ENCODE assay signal across 17 cellular contexts in the genomic region with DNA sequence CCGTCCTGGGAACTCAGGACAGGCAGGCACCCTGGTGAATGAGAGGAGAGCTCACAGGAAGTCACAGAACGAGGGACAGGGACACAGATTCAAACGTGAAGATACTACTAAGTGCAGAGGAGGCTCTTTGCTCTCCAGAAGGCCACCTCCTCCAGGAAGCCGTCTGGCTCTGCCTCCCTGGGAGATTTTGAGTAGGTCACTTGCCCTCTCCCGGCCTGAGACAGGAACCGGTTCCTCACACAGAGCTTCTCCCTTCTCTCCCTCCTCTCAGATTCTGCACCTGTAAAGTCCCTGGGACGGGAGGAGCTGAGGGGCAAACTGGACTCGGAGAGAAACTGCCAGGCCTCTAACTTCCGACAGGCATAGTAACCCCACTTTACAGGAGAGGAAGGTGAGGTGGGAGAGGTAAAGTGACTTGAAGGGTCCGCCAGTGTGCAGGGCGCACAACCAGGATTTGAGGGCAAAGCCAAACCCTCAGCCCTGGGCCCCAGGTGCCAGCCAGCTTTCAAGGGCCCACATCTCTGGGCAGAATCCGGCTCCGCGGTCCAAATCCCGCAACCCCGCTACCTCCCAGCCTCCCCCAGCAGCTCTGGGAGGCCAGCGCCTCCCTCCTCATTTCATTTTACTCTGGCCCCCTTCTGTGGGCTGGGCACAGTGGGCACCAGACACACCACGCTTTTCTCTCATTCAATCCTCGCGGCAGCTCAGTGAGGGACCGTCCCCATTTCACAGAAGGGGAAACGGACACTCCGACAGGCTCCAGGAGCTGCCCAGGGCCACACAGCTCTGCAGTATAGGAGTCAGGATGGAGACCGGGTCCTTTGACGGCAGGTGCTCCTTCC.
A peak's percentile ranks its signal among the peaks of the same experiment; 100 is the strongest.
DNase-seq lines count a peak whose midpoint lies in the region; ATAC-seq, FAIRE-seq and TF ChIP-seq lines count a peak whose summit lies in the region.
"Had no signal": no experiment of that assay in that cellular context is flagged by ENCODE, and none has a peak within 500 bp of the region (broad histone marks: within the 10 kb centered on the region; RNA-seq: fewer than 3 reads in every experiment).

No MANE protein-coding gene starts in this region.

- peaks cover 16% of the 10 kb centered on the region for H3K79me2 ChIP-seq in astrocyte (ENCODE audit: insufficient read depth, low read length)

- peaks cover 13% of the 10 kb centered on the region for H3K27me3 Mint-ChIP-seq in activated CD4-positive, alpha-beta T cell treated with anti-CD3 and anti-CD28 coated beads for 36 hours
- peaks cover 8% of the 10 kb centered on the region for H3K27me3 Mint-ChIP-seq in activated CD4-positive, alpha-beta T cell treated with anti-CD3 and anti-CD28 coated beads, Interleukin-2, amount 10 ng/mL, durations not matched to agents 7 days and 5 days
- H3K27me3 Mint-ChIP-seq in astrocyte (ENCODE audit: low read depth, unreplicated experiment) (peaks cover 9% of the 10 kb centered on the region), WTC11 (ENCODE audit: low read depth) (peaks cover 16% of the 10 kb centered on the region)

- H3K4me3 Mint-ChIP-seq in activated CD4-positive, alpha-beta T cell treated with anti-CD3 and anti-CD28 coated beads for 36 hours: no peak overlapping the region
- H3K4me3 Mint-ChIP-seq in activated CD4-positive, alpha-beta T cell treated with anti-CD3 and anti-CD28 coated beads, Interleukin-2, amount 10 ng/mL, durations not matched to agents 7 days and 5 days: no peak overlapping the region
- H3K4me3 Mint-ChIP-seq in astrocyte (ENCODE audit: unreplicated experiment): no peak overlapping the region
- no peak overlapping the region for H3K4me3 Mint-ChIP-seq in WTC11
- H3K4me3 Mint-ChIP-seq: CD4-positive, alpha-beta T cell had no signal

- H3K27ac ChIP-seq in astrocyte (ENCODE audit: low read depth, low read length) (no peak overlapping the region), muscle layer of duodenum (ENCODE audit: low read length) (peak overlapping the region; percentile 31), tibial artery (peak overlapping the region; percentile 80 to 83)
- H3K27ac ChIP-seq: 22Rv1 had no signal

- TF ChIP-seq CTCF in astrocyte (IDR thresholded peaks at IDR 0.05; ENCODE audit: insufficient read depth, low read depth, low read length) (no peak), tibial artery (IDR thresholded peaks at IDR 0.05) (no peak), WTC11 (IDR thresholded peaks at IDR 0.05) (no peak)

- no peaks in the 10 kb centered on the region for H3K27me3 ChIP-seq in astrocyte (ENCODE audit: insufficient read depth, low read length)
- H3K27me3 ChIP-seq in muscle layer of duodenum (ENCODE audit: low read depth, low read length): no peaks in the 10 kb centered on the region
- H3K27me3 ChIP-seq in tibial artery: no peaks in the 10 kb centered on the region
- H3K27me3 ChIP-seq: adrenal gland had no signal

- H3K4me1 Mint-ChIP-seq in activated CD4-positive, alpha-beta T cell treated with anti-CD3 and anti-CD28 coated beads for 36 hours: peaks cover 6% of the 10 kb centered on the region
- H3K4me1 Mint-ChIP-seq in activated CD4-positive, alpha-beta T cell treated with anti-CD3 and anti-CD28 coated beads, Interleukin-2, amount 10 ng/mL, durations not matched to agents 7 days and 5 days: peaks cover 7% of the 10 kb centered on the region
- H3K4me1 Mint-ChIP-seq in astrocyte (ENCODE audit: low read depth, unreplicated experiment): peaks cover 15% of the 10 kb centered on the region
- peaks cover 20% of the 10 kb centered on the region for H3K4me1 Mint-ChIP-seq in WTC11

- CTCF ChIA-PET in activated CD4-positive, alpha-beta T cell treated with anti-CD3 and anti-CD28 coated beads for 36 hours (lab: Charles Lee): interaction anchor here (0.6 to 3.3 kb wide), 39 partner anchors 9 to 1799 kb away, joined by 3 to 33 read pairs (median 4); no protein-coding TSS in a partner anchor
- CTCF ChIA-PET in activated CD4-positive, alpha-beta T cell treated with anti-CD3 and anti-CD28 coated beads, Interleukin-2, amount 10 ng/mL, durations not matched to agents 7 days and 5 days (lab: Charles Lee): interaction anchor here (0.6 to 3.6 kb wide), 18 partner anchors 9 to 245 kb away, joined by 3 to 18 read pairs (median 4); no protein-coding TSS in a partner anchor
- CTCF ChIA-PET in WTC11 (lab: Charles Lee): interaction anchor here (0.7 to 4.4 kb wide), 53 partner anchors 8 to 429 kb away, joined by 3 to 92 read pairs (median 7); a partner anchor contains a TSS

- H2AFZ ChIP-seq in astrocyte (ENCODE audit: low read depth, low read length): no peak overlapping the region

- H3K4me1 ChIP-seq in astrocyte (ENCODE audit: insufficient read depth, low read length) (peaks cover 9% of the 10 kb centered on the region), muscle layer of duodenum (ENCODE audit: control insufficient read depth in 1 of 2, insufficient read depth in 2 of 2, low read length in 2 of 2) (peaks cover 6 to 14% of the 10 kb centered on the region in 2 donors), tibial artery (peaks cover 0 to 41% (median 32%) of the 10 kb centered on the region in 4 donors)

- H3K9me3 Mint-ChIP-seq in activated CD4-positive, alpha-beta T cell treated with anti-CD3 and anti-CD28 coated beads for 36 hours (ENCODE audit: low read depth): no peaks in the 10 kb centered on the region
- H3K9me3 Mint-ChIP-seq in activated CD4-positive, alpha-beta T cell treated with anti-CD3 and anti-CD28 coated beads, Interleukin-2, amount 10 ng/mL, durations not matched to agents 7 days and 5 days: no peaks in the 10 kb centered on the region
- no peaks in the 10 kb centered on the region for H3K9me3 Mint-ChIP-seq in astrocyte (ENCODE audit: unreplicated experiment)
- H3K9me3 Mint-ChIP-seq in WTC11: no peaks in the 10 kb centered on the region
- H3K9me3 Mint-ChIP-seq: CD4-positive, alpha-beta T cell; IgD-negative memory B cell; stimulated activated effector memory CD8-positive, alpha-beta T cell treated with anti-CD3 and anti-CD28 coated beads, Interleukin-12 subunit alpha, Interleukin-12 subunit beta, amount 100 ng/mL, for 72 hours had no signal

- no peaks in the 10 kb centered on the region for H3K36me3 Mint-ChIP-seq in activated CD4-positive, alpha-beta T cell treated with anti-CD3 and anti-CD28 coated beads for 36 hours (ENCODE audit: low read depth)
- H3K36me3 Mint-ChIP-seq in activated CD4-positive, alpha-beta T cell treated with anti-CD3 and anti-CD28 coated beads, Interleukin-2, amount 10 ng/mL, durations not matched to agents 7 days and 5 days (ENCODE audit: low read depth): no peaks in the 10 kb centered on the region
- H3K36me3 Mint-ChIP-seq in astrocyte (ENCODE audit: low read depth, unreplicated experiment): peaks cover 6% of the 10 kb centered on the region
- H3K36me3 Mint-ChIP-seq in WTC11: no peaks in the 10 kb centered on the region
- H3K36me3 Mint-ChIP-seq: stimulated activated effector memory CD8-positive, alpha-beta T cell treated with anti-CD3 and anti-CD28 coated beads, Interleukin-12 subunit alpha, Interleukin-12 subunit beta, amount 100 ng/mL, for 72 hours had no signal

- POLR2A ChIA-PET in activated CD4-positive, alpha-beta T cell treated with anti-CD3 and anti-CD28 coated beads for 36 hours (lab: Charles Lee): no interaction called here
- POLR2A ChIA-PET in activated CD4-positive, alpha-beta T cell treated with anti-CD3 and anti-CD28 coated beads, Interleukin-2, amount 10 ng/mL, durations not matched to agents 7 days and 5 days (lab: Charles Lee): no interaction called here
- POLR2A ChIA-PET in WTC11 (lab: Charles Lee): interaction anchor here (0.6 kb wide), 1 partner anchor 100 kb away, joined by 6 read pairs; no protein-coding TSS in a partner anchor

- H3K9ac ChIP-seq in astrocyte (ENCODE audit: low read length): no peak overlapping the region

- H3K27ac Mint-ChIP-seq in activated CD4-positive, alpha-beta T cell treated with anti-CD3 and anti-CD28 coated beads for 36 hours: peak overlapping the region; percentile 58
- no peak overlapping the region for H3K27ac Mint-ChIP-seq in activated CD4-positive, alpha-beta T cell treated with anti-CD3 and anti-CD28 coated beads, Interleukin-2, amount 10 ng/mL, durations not matched to agents 7 days and 5 days
- H3K27ac Mint-ChIP-seq in astrocyte (ENCODE audit: unreplicated experiment) (peak overlapping the region; percentile 41), WTC11 (no peak overlapping the region)
- H3K27ac Mint-ChIP-seq: CD4-positive, alpha-beta T cell; stimulated activated effector memory CD8-positive, alpha-beta T cell treated with anti-CD3 and anti-CD28 coated beads, Interleukin-12 subunit alpha, Interleukin-12 subunit beta, amount 100 ng/mL, for 72 hours had no signal

- no peak overlapping the region for H3K4me3 ChIP-seq in astrocyte (ENCODE audit: insufficient read depth, low read depth, low read length)
- H3K4me3 ChIP-seq in muscle layer of duodenum (ENCODE audit: low read depth in 1 of 2, low read length in 2 of 2): no peak overlapping the region
- no peak overlapping the region for H3K4me3 ChIP-seq in tibial artery
- H3K4me3 ChIP-seq: adrenal gland had no signal

- DNase-seq in activated CD4-positive, alpha-beta T cell treated with anti-CD3 and anti-CD28 coated beads for 36 hours: no peak
- no peak for DNase-seq in activated CD4-positive, alpha-beta T cell treated with anti-CD3 and anti-CD28 coated beads, Interleukin-2, amount 10 ng/mL, durations not matched to agents 7 days and 5 days
- DNase-seq in astrocyte (ENCODE audit: low read depth) (no peak), tibial artery (no peak), WTC11 (ENCODE audit: low spot score) (no peak), NCI-H2107 (lab: John Stamatoyannopoulos, UW) (no peak), HPDE6-E6E7 (ENCODE audit: extremely low spot score) (no peak)
- DNase-seq: activated CD4-positive, CD25-positive, alpha-beta regulatory T cell; activated T-cell treated with anti-CD3 and anti-CD28 coated beads for 4 hours; CD4-positive, alpha-beta T cell; NCI-H446 treated with DMSO at 0.1 percent for 48 hours; stimulated activated CD4-positive, alpha-beta T cell treated with anti-CD3 and anti-CD28 coated beads, Interleukin-2, amount 100 ng/mL, for 48 hours had no signal

- intact Hi-C loops in activated CD4-positive, alpha-beta T cell treated with anti-CD3 and anti-CD28 coated beads for 36 hours (cut with DNase I, micrococcal nuclease): loop anchor here (5.0 kb wide), 2 partner anchors 150 to 235 kb away; a partner anchor contains a TSS
- intact Hi-C loops in tibial artery (cut with DNase I; ENCODE audit: low total_unique reads): loop anchor here (5.0 kb wide), 4 partner anchors 80 to 345 kb away; a partner anchor contains a TSS

- no peaks in the 10 kb centered on the region for H4K20me1 ChIP-seq in astrocyte (ENCODE audit: insufficient read depth, low read length)

- H3K4me2 ChIP-seq in astrocyte (ENCODE audit: low read length): no peak overlapping the region

- ATAC-seq in activated CD4-positive, alpha-beta T cell treated with anti-CD3 and anti-CD28 coated beads for 36 hours: no peak
- no peak for ATAC-seq in WTC11

- H3K36me3 ChIP-seq in astrocyte (ENCODE audit: insufficient read depth, low read length): no peaks in the 10 kb centered on the region
- no peaks in the 10 kb centered on the region for H3K36me3 ChIP-seq in muscle layer of duodenum (ENCODE audit: control insufficient read depth in 1 of 2, insufficient read depth in 2 of 2, low read length in 2 of 2)
- no peaks in the 10 kb centered on the region for H3K36me3 ChIP-seq in tibial artery
- H3K36me3 ChIP-seq: adrenal gland had no signal

- no peaks in the 10 kb centered on the region for H3K9me3 ChIP-seq in astrocyte (ENCODE audit: insufficient read depth, low read depth, low read length)
- H3K9me3 ChIP-seq in muscle layer of duodenum (ENCODE audit: control insufficient read depth in 1 of 2, low read length in 2 of 2): no peaks in the 10 kb centered on the region
- H3K9me3 ChIP-seq in tibial artery: no peaks in the 10 kb centered on the region
- H3K9me3 ChIP-seq: adrenal gland had no signal

- FAIRE-seq in astrocyte (lab: Jason Lieb, UNC): no peak

Comparison
In these comparisons a context has a peak if more than half of its experiments do, and no peak if none do; other contexts are left out.
1. H3K27ac Mint-ChIP-seq: peak in activated CD4-positive, alpha-beta T cell treated with anti-CD3 and anti-CD28 coated beads for 36 hours (single experiment) and astrocyte (single experiment); none in activated CD4-positive, alpha-beta T cell treated with anti-CD3 and anti-CD28 coated beads, Interleukin-2, amount 10 ng/mL, durations not matched to agents 7 days and 5 days (single experiment) and WTC11 (single experiment).